Comparison of ENCODE assay signal across 29 cellular contexts in the genomic region with DNA sequence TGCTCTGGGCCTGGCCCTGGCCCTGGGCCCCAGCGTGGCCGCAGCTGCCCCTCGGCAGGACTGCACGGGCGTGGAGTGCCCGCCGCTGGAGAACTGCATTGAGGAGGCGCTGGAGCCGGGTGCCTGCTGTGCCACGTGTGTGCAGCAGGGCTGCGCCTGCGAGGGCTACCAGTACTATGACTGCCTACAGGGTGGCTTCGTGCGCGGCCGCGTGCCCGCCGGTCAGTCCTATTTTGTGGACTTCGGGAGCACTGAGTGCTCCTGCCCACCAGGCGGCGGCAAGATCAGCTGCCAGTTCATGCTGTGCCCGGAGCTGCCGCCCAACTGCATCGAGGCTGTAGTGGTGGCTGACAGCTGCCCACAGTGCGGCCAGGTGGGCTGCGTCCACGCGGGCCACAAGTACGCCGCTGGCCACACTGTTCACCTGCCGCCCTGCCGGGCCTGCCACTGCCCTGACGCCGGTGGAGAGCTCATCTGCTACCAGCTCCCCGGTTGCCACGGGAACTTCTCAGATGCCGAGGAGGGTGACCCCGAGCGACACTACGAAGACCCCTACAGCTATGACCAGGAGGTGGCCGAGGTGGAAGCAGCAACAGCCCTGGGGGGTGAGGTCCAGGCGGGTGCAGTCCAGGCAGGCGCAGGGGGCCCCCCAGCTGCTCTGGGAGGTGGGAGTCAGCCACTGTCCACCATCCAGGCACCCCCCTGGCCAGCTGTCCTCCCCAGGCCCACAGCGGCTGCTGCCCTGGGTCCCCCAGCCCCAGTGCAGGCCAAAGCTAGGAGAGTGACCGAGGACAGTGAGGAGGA. TPM values are rescaled to one million over a fixed set of nuclear protein-coding genes. Genes with fewer than 3 reads are reported as not detected.
A peak's percentile ranks its signal among the peaks of the same experiment; 100 is the strongest.
DNase-seq lines count a peak whose midpoint lies in the region; ATAC-seq and TF ChIP-seq lines count a peak whose summit lies in the region.
"Had no signal": no experiment of that assay in that cellular context is flagged by ENCODE, and none has a peak within 500 bp of the region (broad histone marks: within the 10 kb centered on the region; RNA-seq: fewer than 3 reads in every experiment).

No MANE protein-coding gene starts in this region.

- no peak for TF ChIP-seq POLR2A in suprapubic skin (IDR thresholded peaks at IDR 0.05)

- H3K4me3 ChIP-seq in PC-3 (ENCODE audit: low read length): no peak overlapping the region
- H3K4me3 ChIP-seq in endodermal cell (ENCODE audit: low read length): no peak overlapping the region
- no peak overlapping the region for H3K4me3 ChIP-seq in suprapubic skin
- H3K4me3 ChIP-seq: GM12878, ovary, right atrium auricular region, SK-N-MC, stomach, transverse colon had no signal

- H3K4me2 ChIP-seq in PC-3 (ENCODE audit: low read length): no peak overlapping the region

- H3K9me2 ChIP-seq in PC-3 (replicated peaks; ENCODE audit: low read length): no peaks in the 10 kb centered on the region

- no peaks in the 10 kb centered on the region for H3K79me2 ChIP-seq in PC-3 (ENCODE audit: low read length)

- ATAC-seq in PC-3 (peak; percentile 56), HG02840 (IDR thresholded peaks at IDR 0.05; ENCODE audit: low FRiP score, unreplicated experiment) (no peak)
- ATAC-seq: GM12878; left ventricle myocardium superior; natural killer cell treated with Interleukin-12 subunit alpha and Interleukin-12 subunit beta and Interleukin-15 and Interleukin-18, amount 100 ng/mL, for 72 hours had no signal

- no TSS peak for BruUV-seq in PC-3 (replicated peaks; lab: Mats Ljungman, UMichigan)

- H3K9me3 Mint-ChIP-seq in endodermal cell: no peaks in the 10 kb centered on the region
- H3K9me3 Mint-ChIP-seq: activated T-helper 1 cell treated with anti-CD3 and anti-CD28 coated beads, Interleukin-12 subunit alpha, Interleukin-12 subunit beta, Interleukin-2, Interleukin-4 antibody, amounts not matched to agents 30 ng/mL and 10 ng/mL and 1 ng/mL, durations not matched to agents 14 hours and 24 hours and 36 hours; dendritic cell treated with granulocyte-macrophage colony-stimulating factor and Interleukin-4, amounts not matched to agents 40 ng/mL and 50 ng/mL, for 4 days; natural killer cell treated with Interleukin-12 subunit alpha and Interleukin-12 subunit beta and Interleukin-15 and Interleukin-18, amount 100 ng/mL, for 72 hours had no signal

- intact Hi-C loops in PC-3 (cut with micrococcal nuclease): no loop called here

- 93 to 95% methylated on average over 32 to 46 of the region's 46 CpGs for WGBS in endodermal cell (ENCODE audit: insufficient coverage in 1 of 2, insufficient read length in 1 of 2), 2 experiments
- 93% methylated on average over 2 of the region's 46 CpGs for WGBS in suprapubic skin

- H3K27ac Mint-ChIP-seq in endodermal cell: no peak overlapping the region
- H3K27ac Mint-ChIP-seq: activated T-helper 1 cell treated with anti-CD3 and anti-CD28 coated beads, Interleukin-12 subunit alpha, Interleukin-12 subunit beta, Interleukin-2, Interleukin-4 antibody, amounts not matched to agents 30 ng/mL and 10 ng/mL and 1 ng/mL, durations not matched to agents 14 hours and 24 hours and 36 hours; dendritic cell treated with granulocyte-macrophage colony-stimulating factor and Interleukin-4, amounts not matched to agents 40 ng/mL and 50 ng/mL, for 4 days; natural killer cell treated with Interleukin-12 subunit alpha and Interleukin-12 subunit beta and Interleukin-15 and Interleukin-18, amount 100 ng/mL, for 72 hours had no signal

- H3K9me3 ChIP-seq in PC-3 (ENCODE audit: low read length) (no peaks in the 10 kb centered on the region), endodermal cell (ENCODE audit: control insufficient read depth, low read length) (no peaks in the 10 kb centered on the region), suprapubic skin (no peaks in the 10 kb centered on the region)
- H3K9me3 ChIP-seq: BE2C, ovary, right atrium auricular region, stomach, transverse colon had no signal

- POLR2A ChIA-PET in PC-3 (lab: Charles Lee; ENCODE audit: unreplicated experiment): interaction anchor here (0.5 kb wide), 1 partner anchor 450 kb away, joined by 4 read pairs; no protein-coding TSS in a partner anchor

- H3K9ac ChIP-seq in PC-3 (ENCODE audit: low read length) (no peak overlapping the region), endodermal cell (ENCODE audit: extremely low read depth, low read length, poor library complexity, severe bottlenecking) (no peak overlapping the region)

- TF ChIP-seq CTCF in PC-3 (conservative IDR thresholded peaks at IDR 0.05; ENCODE audit: low read depth, low read length): peak; percentile 16; the same call in 1 of the 2 replicates
- TF ChIP-seq CTCF in endodermal cell (conservative IDR thresholded peaks at IDR 0.05): peak; percentile 45
- TF ChIP-seq CTCF in suprapubic skin (IDR thresholded peaks at IDR 0.05): no peak

- H3K27me3 Mint-ChIP-seq in endodermal cell (ENCODE audit: insufficient read depth): peaks cover 5% of the 10 kb centered on the region
- H3K27me3 Mint-ChIP-seq: dendritic cell treated with granulocyte-macrophage colony-stimulating factor and Interleukin-4, amounts not matched to agents 40 ng/mL and 50 ng/mL, for 4 days; natural killer cell treated with Interleukin-12 subunit alpha and Interleukin-12 subunit beta and Interleukin-15 and Interleukin-18, amount 100 ng/mL, for 72 hours had no signal

- no peaks in the 10 kb centered on the region for H3K27me3 ChIP-seq in PC-3 (ENCODE audit: low read length)
- no peaks in the 10 kb centered on the region for H3K27me3 ChIP-seq in endodermal cell (ENCODE audit: control insufficient read depth, insufficient read depth, low read length, poor library complexity, severe bottlenecking)
- H3K27me3 ChIP-seq in suprapubic skin: no peaks in the 10 kb centered on the region
- H3K27me3 ChIP-seq: BE2C, ovary, right atrium auricular region, transverse colon had no signal

- H3K36me3 Mint-ChIP-seq in endodermal cell (ENCODE audit: low read depth): peaks cover 5% of the 10 kb centered on the region
- H3K36me3 Mint-ChIP-seq: natural killer cell treated with Interleukin-12 subunit alpha and Interleukin-12 subunit beta and Interleukin-15 and Interleukin-18, amount 100 ng/mL, for 72 hours had no signal

- H3K36me3 ChIP-seq in PC-3 (ENCODE audit: low read depth, low read length) (no peaks in the 10 kb centered on the region), endodermal cell (ENCODE audit: control insufficient read depth, insufficient read depth, low read length) (no peaks in the 10 kb centered on the region), suprapubic skin (no peaks in the 10 kb centered on the region)
- H3K36me3 ChIP-seq: BE2C, ovary, right atrium auricular region, stomach, transverse colon, WERI-Rb-1 had no signal

- DNase-seq in NCI-H146 (lab: John Stamatoyannopoulos, UW) (peak; percentile 20), NCI-H146 treated with DMSO at 0.1 percent for 48 hours (lab: John Stamatoyannopoulos, UW; ENCODE audit: unreplicated experiment) (no peak), PC-3 (no peak), endodermal cell (peak; percentile 56), suprapubic skin (ENCODE audit: low spot score in 2 of 2) (no peak), NCI-H2081 (lab: John Stamatoyannopoulos, UW) (no peak), NCI-H1694 treated with DMSO at 0.1 percent for 48 hours (lab: John Stamatoyannopoulos, UW) (no peak)
- DNase-seq: activated CD4-positive, alpha-beta T cell treated with anti-CD3 and anti-CD28 coated beads, Interleukin-2, amount 50 U/mL, for 1 hour; activated naive CD4-positive, alpha-beta T cell treated with anti-CD3 and anti-CD28 coated beads, Interleukin-2, amount 50 U/mL, for 16 hours; BE2C; COR-L47; DMS79 treated with DMSO at 0.1 percent for 48 hours; left ventricle myocardium superior; NCI-H1417 treated with DMSO at 0.1 percent for 48 hours; NCI-H2171 treated with DMSO at 0.1 percent for 48 hours; NCI-H524; ovary; stomach; transverse colon; WERI-Rb-1 had no signal

- H2AFZ ChIP-seq in PC-3 (ENCODE audit: low read length): no peak overlapping the region

- H3K27ac ChIP-seq in PC-3 (ENCODE audit: low read length) (no peak overlapping the region), endodermal cell (ENCODE audit: low read depth, low read length) (no peak overlapping the region), suprapubic skin (peak overlapping the region; percentile 39)
- H3K27ac ChIP-seq: HL-60, ovary, right atrium auricular region, SK-N-MC, stomach, transverse colon, WERI-Rb-1 had no signal

- H3K4me1 ChIP-seq in PC-3 (ENCODE audit: insufficient read depth, low read length): no peaks in the 10 kb centered on the region
- peaks cover 15% of the 10 kb centered on the region for H3K4me1 ChIP-seq in endodermal cell (ENCODE audit: control insufficient read depth, insufficient read depth, low read length)
- H3K4me1 ChIP-seq in suprapubic skin: peaks cover 60% of the 10 kb centered on the region
- H3K4me1 ChIP-seq: stomach, transverse colon had no signal

- H3K4me3 Mint-ChIP-seq in endodermal cell: no peak overlapping the region
- H3K4me3 Mint-ChIP-seq: activated T-helper 1 cell treated with anti-CD3 and anti-CD28 coated beads, Interleukin-12 subunit alpha, Interleukin-12 subunit beta, Interleukin-2, Interleukin-4 antibody, amounts not matched to agents 30 ng/mL and 10 ng/mL and 1 ng/mL, durations not matched to agents 14 hours and 24 hours and 36 hours; dendritic cell treated with granulocyte-macrophage colony-stimulating factor and Interleukin-4, amounts not matched to agents 40 ng/mL and 50 ng/mL, for 4 days; natural killer cell treated with Interleukin-12 subunit alpha and Interleukin-12 subunit beta and Interleukin-15 and Interleukin-18, amount 100 ng/mL, for 72 hours had no signal

- peaks cover 25% of the 10 kb centered on the region for H3K4me1 Mint-ChIP-seq in endodermal cell

- no peaks in the 10 kb centered on the region for H3F3A ChIP-seq in PC-3 (ENCODE audit: low read length, unreplicated experiment)

- H4K20me1 ChIP-seq in PC-3 (ENCODE audit: low read length): no peaks in the 10 kb centered on the region

- TF ChIP-seq EP300 in suprapubic skin (IDR thresholded peaks at IDR 0.05): no peak

- CTCF ChIA-PET in PC-3 (lab: Charles Lee): interaction anchor here (0.6 to 0.9 kb wide), 2 partner anchors 73 to 77 kb away, joined by 4 to 5 read pairs; no protein-coding TSS in a partner anchor

RNA-seq across cellular contexts. Expression of a gene that starts 21.7 kb away (rescaled TPM):
- 0.11 and 2.1 TPM in 2 replicates for total RNA-seq in PC-3 (2014; rRNA removed)
- total RNA-seq in endodermal cell: 100 to 1,000 TPM in 1 of 2 donors, 10 to 100 TPM in 1; 86.1 to 136 TPM
- 68.2 TPM for polyA plus RNA-seq in endodermal cell (2013, experiment 1 of 2)
- 78.4 TPM for polyA plus RNA-seq in endodermal cell (2013, experiment 2 of 2)
- 10 to 100 TPM; 25.3 to 93.8 (median 47.6) TPM for total RNA-seq in suprapubic skin
- total RNA-seq: activated T-helper 1 cell treated with anti-CD3 and anti-CD28 coated beads, Interleukin-12 subunit alpha, Interleukin-12 subunit beta, Interleukin-2, Interleukin-4 antibody, amounts not matched to agents 30 ng/mL and 10 ng/mL and 1 ng/mL, durations not matched to agents 14 hours and 24 hours and 36 hours; H4; natural killer cell treated with Interleukin-12 subunit alpha and Interleukin-12 subunit beta and Interleukin-15 and Interleukin-18, amount 100 ng/mL, for 72 hours had no signal

Comparison
In these comparisons a context has a peak if more than half of its experiments do, and no peak if none do; other contexts are left out.
1. DNase-seq: peak in NCI-H146 (single experiment) and endodermal cell (single experiment); none in NCI-H146 treated with DMSO at 0.1 percent for 48 hours (single experiment), PC-3 (single experiment), suprapubic skin (0 of 2), NCI-H2081 (0 of 2) and NCI-H1694 treated with DMSO at 0.1 percent for 48 hours (single experiment).
2. CTCF ChIP-seq: peak in PC-3 (single experiment) and endodermal cell (single experiment); none in suprapubic skin (0 of 2).